Comparison of ENCODE assay signal across 17 cellular contexts in the genomic region with DNA sequence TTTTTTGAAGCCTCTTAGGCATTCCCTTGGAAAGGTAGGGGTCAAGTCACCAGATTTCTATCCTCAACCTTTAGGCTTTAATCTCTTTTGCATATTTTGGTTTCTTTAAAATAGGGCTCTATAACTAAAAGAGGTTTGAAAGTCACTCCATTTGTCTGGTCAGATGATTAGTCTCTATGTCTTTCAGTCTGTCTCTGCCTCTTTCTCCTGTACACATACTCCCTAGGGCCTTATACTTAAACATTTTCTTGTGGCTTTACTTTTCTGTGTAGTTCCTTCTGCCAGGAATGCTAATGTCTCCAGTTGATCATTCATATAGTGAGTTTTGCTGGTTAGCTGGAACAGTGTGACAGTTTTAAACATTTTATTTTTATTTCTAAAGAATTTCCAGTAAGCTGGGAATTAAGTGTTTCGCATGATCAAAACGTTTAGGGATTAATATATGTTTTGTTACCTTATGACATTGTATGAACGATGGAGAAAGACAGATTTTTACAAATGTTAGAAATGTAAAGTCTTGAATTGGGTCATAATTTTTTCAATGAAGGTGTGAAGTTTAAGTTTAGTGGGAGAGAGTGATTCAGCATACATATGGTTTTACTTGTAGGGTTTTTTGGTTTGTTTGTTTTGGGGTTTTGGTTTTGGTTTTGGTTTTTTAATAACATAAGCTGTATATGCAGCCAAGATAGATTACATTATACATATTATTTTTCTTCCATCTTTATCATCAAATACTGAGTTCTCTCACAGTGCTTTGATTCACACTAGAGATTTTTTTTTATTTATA.
DNase-seq lines count a peak whose midpoint lies in the region; ATAC-seq, FAIRE-seq and TF ChIP-seq lines count a peak whose summit lies in the region.
"Had no signal": no experiment of that assay in that cellular context is flagged by ENCODE, and none has a peak within 500 bp of the region (broad histone marks: within the 10 kb centered on the region; RNA-seq: fewer than 3 reads in every experiment).

No MANE protein-coding gene starts in this region.

- H3K27ac Mint-ChIP-seq in GM23338 (peak overlapping the region; percentile 57), activated B cell treated with CpG ODN at 0.5 μM for 24 hours (peak overlapping the region; percentile 88), natural killer cell (peak overlapping the region; percentile 9 to 47)

- no peaks in the 10 kb centered on the region for H4K20me1 ChIP-seq in GM23338 (replicated peaks; ENCODE audit: insufficient read depth)

- H3K4me1 ChIP-seq in GM23338 (ENCODE audit: insufficient read depth): no peaks in the 10 kb centered on the region; the same call in 1 of the 2 replicates
- no peaks in the 10 kb centered on the region for H3K4me1 ChIP-seq in trophoblast cell (ENCODE audit: control insufficient read depth in 1 of 2, insufficient read depth in 2 of 2, low read length in 2 of 2)
- H3K4me1 ChIP-seq: tibial artery had no signal

- H2BK120ac ChIP-seq in trophoblast cell (ENCODE audit: insufficient read depth, low read length, poor library complexity): no peak overlapping the region

- H3K4me3 ChIP-seq in GM23338 (no peak overlapping the region), trophoblast cell (ENCODE audit: low read depth, low read length) (no peak overlapping the region)
- H3K4me3 ChIP-seq: esophagus squamous epithelium, tibial artery had no signal

- H4K12ac ChIP-seq in trophoblast cell (ENCODE audit: low read depth, low read length): no peak overlapping the region

- H3K4me3 Mint-ChIP-seq in GM23338 (no peak overlapping the region), activated B cell treated with CpG ODN at 0.5 μM for 24 hours (peak overlapping the region; percentile 24), natural killer cell (peak overlapping the region; percentile 43)

- no CpG with 5 or more reads among the region's 3 CpGs for WGBS in trophoblast cell (ENCODE audit: extremely low coverage, insufficient coverage, insufficient read length)

- H3K18ac ChIP-seq in trophoblast cell (ENCODE audit: low read length): no peak overlapping the region

- H3K9me3 Mint-ChIP-seq in GM23338: no peaks in the 10 kb centered on the region
- H3K9me3 Mint-ChIP-seq in activated B cell treated with CpG ODN at 0.5 μM for 24 hours: no peaks in the 10 kb centered on the region
- no peaks in the 10 kb centered on the region for H3K9me3 Mint-ChIP-seq in natural killer cell
- H3K9me3 Mint-ChIP-seq: CD4-positive, alpha-beta memory T cell had no signal

- H4K91ac ChIP-seq in trophoblast cell (ENCODE audit: low read depth, low read length): no peak overlapping the region

- H2AK5ac ChIP-seq in trophoblast cell (ENCODE audit: low read length): no peak overlapping the region

- no peak overlapping the region for H4K8ac ChIP-seq in trophoblast cell (ENCODE audit: low read depth, low read length)

- TF ChIP-seq CTCF in D721Med (IDR thresholded peaks at IDR 0.05; ENCODE audit: insufficient read depth, missing control alignments): no peak
- TF ChIP-seq CTCF in GM23338 (conservative IDR thresholded peaks at IDR 0.05; ENCODE audit: low read depth in 2 of 2): no peak
- no peak for TF ChIP-seq CTCF in activated B cell treated with CpG ODN at 0.5 μM for 24 hours (IDR thresholded peaks at IDR 0.05)
- no peak for TF ChIP-seq CTCF in natural killer cell (IDR thresholded peaks at IDR 0.05)

- intact Hi-C loops in activated B cell treated with CpG ODN at 0.5 μM for 24 hours (cut with micrococcal nuclease) (loop anchor here (1.0 to 2.0 kb wide), 3 partner anchors 10 to 16 kb away; no protein-coding TSS in a partner anchor), natural killer cell (cut with micrococcal nuclease) (loop anchor here (5.0 kb wide), 1 partner anchor 91 kb away; no protein-coding TSS in a partner anchor)

- H3K14ac ChIP-seq in trophoblast cell (ENCODE audit: low read length): no peak overlapping the region

- H2AFZ ChIP-seq in GM23338 (no peak overlapping the region), trophoblast cell (ENCODE audit: insufficient read depth, low read length, poor library complexity) (no peak overlapping the region)

- H2BK12ac ChIP-seq in trophoblast cell (ENCODE audit: low read length): no peak overlapping the region

- peaks cover 2% of the 10 kb centered on the region for H3K27me3 Mint-ChIP-seq in GM23338 (ENCODE audit: insufficient read depth, low read depth, poor library complexity)
- no peaks in the 10 kb centered on the region for H3K27me3 Mint-ChIP-seq in activated B cell treated with CpG ODN at 0.5 μM for 24 hours
- no peaks in the 10 kb centered on the region for H3K27me3 Mint-ChIP-seq in natural killer cell (ENCODE audit: low read depth in 2 of 2)
- H3K27me3 Mint-ChIP-seq: CD4-positive, alpha-beta memory T cell; naive thymus-derived CD4-positive, alpha-beta T cell had no signal

- no peak overlapping the region for H3K9ac ChIP-seq in trophoblast cell (ENCODE audit: low read length)

- H3K9me2 ChIP-seq in GM23338 (ENCODE audit: insufficient read depth): no peaks in the 10 kb centered on the region

- H3K79me2 ChIP-seq in GM23338 (replicated peaks; ENCODE audit: insufficient read depth) (peaks cover 22% of the 10 kb centered on the region; the same call in 1 of the 2 replicates), trophoblast cell (ENCODE audit: control insufficient read depth, insufficient read depth, low read length, poor library complexity) (no peaks in the 10 kb centered on the region)

- H3K9me3 ChIP-seq in trophoblast cell (ENCODE audit: insufficient read depth, low read depth, low read length): no peaks in the 10 kb centered on the region
- H3K9me3 ChIP-seq: esophagus squamous epithelium, tibial artery had no signal

- POLR2A ChIA-PET in activated B cell treated with CpG ODN at 0.5 μM for 24 hours (lab: Charles Lee): interaction anchor here (0.6 to 1.2 kb wide), 6 partner anchors 8 to 200 kb away, joined by 3 to 4 read pairs (median 3); no protein-coding TSS in a partner anchor

- no peak overlapping the region for H3K4ac ChIP-seq in trophoblast cell (ENCODE audit: low read depth, low read length)

- H3K27me3 ChIP-seq in GM23338 (ENCODE audit: insufficient read depth) (no peaks in the 10 kb centered on the region), trophoblast cell (ENCODE audit: insufficient read depth, low read length) (no peaks in the 10 kb centered on the region)
- H3K27me3 ChIP-seq: esophagus squamous epithelium, tibial artery had no signal

- no peaks in the 10 kb centered on the region for H3K79me1 ChIP-seq in trophoblast cell (ENCODE audit: low read length)

- no peak overlapping the region for H3K23ac ChIP-seq in trophoblast cell (ENCODE audit: low read length)

- H3F3A ChIP-seq in GM23338 (replicated peaks; ENCODE audit: low read depth): no peaks in the 10 kb centered on the region

- no peaks in the 10 kb centered on the region for H3K36me3 ChIP-seq in GM23338 (ENCODE audit: insufficient read depth)
- H3K36me3 ChIP-seq in trophoblast cell (ENCODE audit: control insufficient read depth in 1 of 2, insufficient read depth in 2 of 2, low read length in 2 of 2): peaks cover 2 to 3% of the 10 kb centered on the region in 2 experiments

- no peak overlapping the region for H3K4me2 ChIP-seq in GM23338
- H3K4me2 ChIP-seq in trophoblast cell (ENCODE audit: low read length): no peak overlapping the region

- DNase-seq in D721Med (ENCODE audit: insufficient read length, low spot score) (no peak), GM23338 (ENCODE audit: low spot score) (no peak), activated B cell treated with CpG ODN at 0.5 μM for 24 hours (no peak), natural killer cell (no peak), trophoblast cell (no peak), hepatic stellate cell (ENCODE audit: low spot score) (no peak), NCI-H1694 treated with DMSO at 0.1 percent for 48 hours (lab: John Stamatoyannopoulos, UW) (no peak)
- DNase-seq: CD4-positive, alpha-beta memory T cell; dermis blood vessel endothelial cell; EL; esophagus squamous epithelium; naive thymus-derived CD4-positive, alpha-beta T cell; NCI-H1417 treated with DMSO at 0.1 percent for 48 hours; PC-3; SW 1271; tibial artery had no signal

- no peak overlapping the region for H3K27ac ChIP-seq in GM23338 (ENCODE audit: low read depth)
- no peak overlapping the region for H3K27ac ChIP-seq in trophoblast cell (ENCODE audit: low read depth, low read length)
- H3K27ac ChIP-seq: esophagus squamous epithelium, tibial artery had no signal

- CTCF ChIA-PET in activated B cell treated with CpG ODN at 0.5 μM for 24 hours (lab: Charles Lee): no interaction called here

- H3K4me1 Mint-ChIP-seq in GM23338: peaks cover 27% of the 10 kb centered on the region
- H3K4me1 Mint-ChIP-seq in activated B cell treated with CpG ODN at 0.5 μM for 24 hours: peaks cover 81% of the 10 kb centered on the region
- peaks cover 34 to 36% of the 10 kb centered on the region in 2 donors for H3K4me1 Mint-ChIP-seq in natural killer cell

- H2BK5ac ChIP-seq in trophoblast cell (ENCODE audit: low read depth, low read length, poor library complexity): no peak overlapping the region

- no peak for ATAC-seq in GM23338
- ATAC-seq in activated B cell treated with CpG ODN at 0.5 μM for 24 hours (ENCODE audit: low read depth): peak; percentile 26
- peak in 2 of 3 donors; percentile 53 to 60 for ATAC-seq in natural killer cell
- ATAC-seq: naive thymus-derived CD4-positive, alpha-beta T cell had no signal

- FAIRE-seq in D721Med (lab: Jason Lieb, UNC): peak; percentile 16
- FAIRE-seq: astrocyte had no signal

- H3K36me3 Mint-ChIP-seq in GM23338 (ENCODE audit: low read depth) (no peaks in the 10 kb centered on the region; the same call in 2 of the 3 replicates), activated B cell treated with CpG ODN at 0.5 μM for 24 hours (ENCODE audit: low read depth) (peaks cover 43% of the 10 kb centered on the region), natural killer cell (no peaks in the 10 kb centered on the region)

TF ChIP-seq in GM23338, 12 proteins besides CTCF, POLR2A, EP300 and RAD21:
- TF ChIP-seq, protein P1, sequence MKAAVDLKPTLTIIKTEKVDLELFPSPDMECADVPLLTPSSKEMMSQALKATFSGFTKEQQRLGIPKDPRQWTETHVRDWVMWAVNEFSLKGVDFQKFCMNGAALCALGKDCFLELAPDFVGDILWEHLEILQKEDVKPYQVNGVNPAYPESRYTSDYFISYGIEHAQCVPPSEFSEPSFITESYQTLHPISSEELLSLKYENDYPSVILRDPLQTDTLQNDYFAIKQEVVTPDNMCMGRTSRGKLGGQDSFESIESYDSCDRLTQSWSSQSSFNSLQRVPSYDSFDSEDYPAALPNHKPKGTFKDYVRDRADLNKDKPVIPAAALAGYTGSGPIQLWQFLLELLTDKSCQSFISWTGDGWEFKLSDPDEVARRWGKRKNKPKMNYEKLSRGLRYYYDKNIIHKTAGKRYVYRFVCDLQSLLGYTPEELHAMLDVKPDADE (IDR thresholded peaks at IDR 0.05): no peak
- TF ChIP-seq EZH2phosphoT487 (IDR thresholded peaks at IDR 0.05; ENCODE audit: unreplicated experiment) (no peak), STAT1 (IDR thresholded peaks at IDR 0.05; ENCODE audit: unreplicated experiment) (no peak), CREB1 (CRISPR knock-in tag; IDR thresholded peaks at IDR 0.05; ENCODE audit: low read depth) (no peak), POLR2AphosphoS5 (IDR thresholded peaks at IDR 0.05; ENCODE audit: low read depth) (no peak), ZNF331 (CRISPR knock-in tag; IDR thresholded peaks at IDR 0.05; ENCODE audit: low read depth) (no peak)

Comparison
In these comparisons a context has a peak if more than half of its experiments do, and no peak if none do; other contexts are left out.
1. H3K27ac Mint-ChIP-seq: peak in every context shown above with its lines; median percentile 88 in activated B cell treated with CpG ODN at 0.5 μM for 24 hours; 57 in GM23338; 28 in natural killer cell.